ENCODE assay signal across 8 cellular contexts in genomic region chr11:57459112-57460016, GRCh38. TPM values are rescaled to one million over a fixed set of nuclear protein-coding genes. Genes with fewer than 3 reads are reported as not detected.
DNase-seq lines count a peak whose midpoint lies in the region; ATAC-seq and TF ChIP-seq lines count a peak whose summit lies in the region.

No MANE protein-coding gene starts in this region.

- H3K9ac ChIP-seq in muscle layer of colon (ENCODE audit: low read length) = no peak overlapping the region

- ATAC-seq in GM21447 (IDR thresholded peaks at IDR 0.05; ENCODE audit: unreplicated experiment) (no peak), GM19328 (IDR thresholded peaks at IDR 0.05; ENCODE audit: unreplicated experiment) (no peak)

- H3K27ac ChIP-seq in breast epithelium (no peak overlapping the region), muscle layer of colon (ENCODE audit: low read depth, low read length) (no peak overlapping the region)

- intact Hi-C loops in breast epithelium (cut with DNase I; ENCODE audit: low total_unique reads) = loop anchor here (5.0 to 10.0 kb wide), 2 partner anchors 68 to 115 kb away; no protein-coding TSS in a partner anchor

- H3K4me1 ChIP-seq in breast epithelium (peaks cover 6 to 26% of the 10 kb centered on the region in 2 donors), muscle layer of colon (ENCODE audit: insufficient read depth, low read length) (peaks cover 25% of the 10 kb centered on the region)

- peak; percentile 77 for DNase-seq in H7
- DNase-seq in OCI-M1 (lab: John Stamatoyannopoulos, UW) = peak; percentile 47
- no peak for DNase-seq in breast epithelium (ENCODE audit: low spot score in 2 of 2)
- DNase-seq in SIG-M5 treated with dmso at 0.1 percent for 504 hours (lab: John Stamatoyannopoulos, UW; ENCODE audit: unreplicated experiment) = no peak
- DNase-seq in AG20443 (ENCODE audit: low spot score) = no peak

- TF ChIP-seq CTCF in breast epithelium (IDR thresholded peaks at IDR 0.05) = no peak

- H3K36me3 ChIP-seq in H7 (replicated peaks; ENCODE audit: control insufficient read depth, insufficient read depth, low read length) (no peaks in the 10 kb centered on the region), breast epithelium (no peaks in the 10 kb centered on the region), muscle layer of colon (ENCODE audit: insufficient read depth, low read length) (no peaks in the 10 kb centered on the region)

- TF ChIP-seq POLR2A in breast epithelium (IDR thresholded peaks at IDR 0.05) = no peak

- H3K27me3 ChIP-seq in H7 (ENCODE audit: control insufficient read depth, insufficient read depth, low read length) (peaks cover 65% of the 10 kb centered on the region), breast epithelium (peaks cover 0 to 19% of the 10 kb centered on the region in 2 donors), muscle layer of colon (ENCODE audit: control insufficient read depth in 1 of 2, insufficient read depth in 2 of 2, low read length in 2 of 2) (peaks cover 30 to 62% of the 10 kb centered on the region in 2 donors)

- no peaks in the 10 kb centered on the region for H3K9me3 ChIP-seq in breast epithelium
- no peaks in the 10 kb centered on the region for H3K9me3 ChIP-seq in muscle layer of colon (ENCODE audit: low read length)

- H3K4me3 ChIP-seq in H7 (ENCODE audit: insufficient read depth, low read depth, low read length) (peak overlapping the region; percentile 69), breast epithelium (peak overlapping the region; percentile 30 to 72 (median 56)), muscle layer of colon (ENCODE audit: low read depth in 1 of 2, low read length in 2 of 2) (peak overlapping the region; percentile 32 to 52)

RNA-seq across cellular contexts. Expression of gene RTN4RL2, which starts 1.0 kb away (rescaled TPM):
- total RNA-seq in H7 (2014; rRNA removed; shearing (Covaris generic)) = 3.1 and 3.4 TPM in 2 replicates
- total RNA-seq in breast epithelium = 1 to 10 TPM in 2 of 3 donors, under 1 TPM in 1; 0.32 to 2.3 (median 1.8) TPM

RNA-seq across cellular contexts. Expression of gene SLC43A3, which starts 32.4 kb away (rescaled TPM):
- total RNA-seq in H7 (2014; rRNA removed; shearing (Covaris generic)) = 9.7 and 16.4 TPM in 2 replicates
- total RNA-seq in breast epithelium = 100 to 1,000 TPM; 104 to 130 (median 105) TPM

RNA-seq across cellular contexts. Expression of gene SLC43A1, which starts 56.1 kb away (rescaled TPM):
- 30.7 and 33.1 TPM in 2 replicates for total RNA-seq in H7 (2014; rRNA removed; shearing (Covaris generic))
- 10 to 100 TPM; 12.0 to 23.4 (median 13.4) TPM for total RNA-seq in breast epithelium

Comparison
In these comparisons a context has a peak if more than half of its experiments do, and no peak if none do; other contexts are left out.
1. DNase-seq: peak in H7 (single experiment) and OCI-M1 (single experiment); none in breast epithelium (0 of 2), SIG-M5 treated with dmso at 0.1 percent for 504 hours (single experiment) and AG20443 (single experiment).
2. Peak in every context shown above with its lines, with median percentiles within 50 percentile points of each other: H3K4me3 ChIP-seq.